In the genomic region with DNA sequence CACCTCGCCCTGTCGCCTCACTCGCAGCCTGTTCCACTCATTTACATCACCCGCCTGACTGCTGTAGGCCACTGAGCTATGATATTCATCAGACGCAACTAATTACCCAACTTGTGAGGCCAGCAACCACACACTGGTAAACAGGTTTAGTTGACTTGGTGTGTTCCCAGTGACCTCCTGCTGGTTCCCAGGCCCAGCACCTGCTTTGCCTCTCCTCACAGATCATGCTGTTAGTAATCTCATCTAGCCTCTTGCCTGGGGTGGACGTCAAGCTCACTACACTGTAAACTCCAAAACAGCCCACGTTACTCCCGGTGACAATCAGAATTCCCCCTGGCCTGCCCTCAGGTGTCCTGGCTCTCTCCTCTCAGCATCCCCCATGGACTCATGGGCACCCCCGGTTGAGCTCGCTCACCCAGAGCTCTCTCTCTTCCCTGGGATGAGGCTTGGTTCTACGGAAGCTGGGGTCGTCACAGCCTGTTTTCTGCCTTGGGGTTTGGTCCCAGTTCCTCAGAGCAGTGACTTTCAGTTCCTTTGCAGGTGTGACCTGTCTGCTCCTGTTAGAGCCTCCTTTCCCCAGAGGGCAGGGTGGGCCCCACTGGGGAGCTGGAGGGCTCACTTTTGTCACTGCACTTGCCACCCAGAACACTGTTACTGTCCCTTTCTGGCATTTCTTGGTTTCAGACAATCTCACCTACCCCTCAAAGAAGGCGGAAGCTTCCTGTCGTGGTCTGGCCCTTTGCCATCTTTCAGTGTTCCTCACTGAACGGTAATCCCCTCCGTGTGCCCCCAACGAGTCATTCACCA, we compare ENCODE assay signal across 8 cellular contexts. TPM values are rescaled to one million over a fixed set of nuclear protein-coding genes. Genes with fewer than 3 reads are reported as not detected.
DNase-seq lines count a peak whose midpoint lies in the region; ATAC-seq and TF ChIP-seq lines count a peak whose summit lies in the region.

No MANE protein-coding gene starts in this region.

- H3K9me3 ChIP-seq in DND-41 (ENCODE audit: insufficient read depth, low read length, severe bottlenecking), result no peaks in the 10 kb centered on the region

- TF ChIP-seq CTCF in DND-41 (IDR thresholded peaks at IDR 0.05; ENCODE audit: borderline replicate concordance, extremely low read depth, low read length, poor library complexity, severe bottlenecking), result no peak

- no peak overlapping the region for H3K4me3 ChIP-seq in DND-41 (ENCODE audit: low read depth in 1 of 2, low read length in 2 of 2)

- H3K4me2 ChIP-seq in DND-41 (ENCODE audit: insufficient read depth, low read length), result peak overlapping the region; percentile 36

- peak overlapping the region; percentile 62 for H3K27ac ChIP-seq in DND-41 (ENCODE audit: low read length)

- peak overlapping the region; percentile 13; the same call in 1 of the 2 replicates for H3K9ac ChIP-seq in DND-41 (ENCODE audit: low read depth, low read length)

- H3K79me2 ChIP-seq in DND-41 (ENCODE audit: insufficient read depth, low read length), result peaks cover 14% of the 10 kb centered on the region; the same call in 1 of the 2 replicates

- H3K36me3 ChIP-seq in DND-41 (ENCODE audit: insufficient read depth, low read length), result 0 out of 2 replicates have a peak, but pooled peaks cover 2% of the 10 kb centered on the region

- H4K20me1 ChIP-seq in DND-41 (ENCODE audit: insufficient read depth, low read length), result peaks cover 27% of the 10 kb centered on the region

- peak; percentile 86 for ATAC-seq in DND-41 (ENCODE audit: insufficient read depth, low read depth)
- ATAC-seq in GM21526 (IDR thresholded peaks at IDR 0.05; ENCODE audit: low FRiP score, unreplicated experiment), result peak; percentile 76

- peaks cover 24% of the 10 kb centered on the region for H3K4me1 ChIP-seq in DND-41 (ENCODE audit: insufficient read depth, low read length)

- DNase-seq in DND-41 (peak; percentile 84), KG1 (lab: John Stamatoyannopoulos, UW) (peak; percentile 20), NCI-H2081 (lab: John Stamatoyannopoulos, UW) (no peak), occipital lobe (lab: John Stamatoyannopoulos, UW) (no peak), DMS153 treated with DMSO at 0.1 percent for 48 hours (lab: John Stamatoyannopoulos, UW; ENCODE audit: unreplicated experiment) (no peak)
- peak; percentile 48 for DNase-seq in activated T-helper 9 cell treated with anti-CD3 and anti-CD28 coated beads, Interleukin-2, amount 50 U/mL, for 16 hours (ENCODE audit: low read depth)
- peak; percentile 44 to 66 for DNase-seq in stimulated activated CD8-positive, alpha-beta memory T cell treated with anti-CD3 and anti-CD28 coated beads, Interleukin-4, amount 100 ng/mL, for 4 hours (ENCODE audit: low read depth in 2 of 2, low spot score in 1 of 2)

- no peaks in the 10 kb centered on the region for H3K27me3 ChIP-seq in DND-41 (ENCODE audit: insufficient read depth, low read length, poor library complexity)

- no peak overlapping the region for H2AFZ ChIP-seq in DND-41 (ENCODE audit: low read depth, low read length)

RNA-seq across cellular contexts. Expression of gene INPP5D, which starts 40.3 kb away (rescaled TPM):
- 2.5 TPM for total RNA-seq in occipital lobe

Comparison
In these comparisons a context has a peak if more than half of its experiments do, and no peak if none do; other contexts are left out.
1. DNase-seq: peak in DND-41 (single experiment), KG1 (single experiment), activated T-helper 9 cell treated with anti-CD3 and anti-CD28 coated beads, Interleukin-2, amount 50 U/mL, for 16 hours (single experiment) and stimulated activated CD8-positive, alpha-beta memory T cell treated with anti-CD3 and anti-CD28 coated beads, Interleukin-4, amount 100 ng/mL, for 4 hours (2 of 2); none in NCI-H2081 (0 of 2), occipital lobe (single experiment) and DMS153 treated with DMSO at 0.1 percent for 48 hours (single experiment).